8 cellular contexts compared by ENCODE assay signal in genomic region chr11:64230985-64231365, GRCh38. TPM values are rescaled to one million over a fixed set of nuclear protein-coding genes. Genes with fewer than 3 reads are reported as not detected.
DNase-seq lines count a peak whose midpoint lies in the region; ATAC-seq, FAIRE-seq and TF ChIP-seq lines count a peak whose summit lies in the region.

No MANE protein-coding gene starts in this region.

- no peaks in the 10 kb centered on the region for H3K9me3 Mint-ChIP-seq in naive thymus-derived CD4-positive, alpha-beta T cell

- peak overlapping the region; percentile 88 to 96 (median 90) for H3K4me3 Mint-ChIP-seq in naive thymus-derived CD4-positive, alpha-beta T cell

- peak overlapping the region; percentile 34 to 89 (median 84); a peak in 21 of 22 replicates for H3K27ac ChIP-seq in BLaER1 treated with 17β-estradiol and CSF1 and Interleukin-3, amounts not matched to agents 10 nM and 100 nM
- H3K27ac ChIP-seq in naive thymus-derived CD4-positive, alpha-beta T cell (ENCODE audit: low read depth, low read length): peak overlapping the region; percentile 83

- peak overlapping the region; percentile 65 to 79 (median 70) for H3K4me3 ChIP-seq in BLaER1 treated with 17β-estradiol and CSF1 and Interleukin-3, amounts not matched to agents 10 nM and 100 nM
- peak overlapping the region; percentile 86 for H3K4me3 ChIP-seq in bronchial epithelial cell (ENCODE audit: low read depth, low read length)
- H3K4me3 ChIP-seq in naive thymus-derived CD4-positive, alpha-beta T cell (ENCODE audit: low read length): peak overlapping the region; percentile 79

- peaks cover 0 to 1% (median 0%) of the 10 kb centered on the region in 5 donors for H3K36me3 Mint-ChIP-seq in naive thymus-derived CD4-positive, alpha-beta T cell

- DNase-seq in M059J (ENCODE audit: low read depth) (peak; percentile 41), bronchial epithelial cell (ENCODE audit: low read depth) (no peak), COLO829 (ENCODE audit: low spot score) (no peak), activated gamma-delta T cell (lab: John Stamatoyannopoulos, UW) (no peak)
- DNase-seq in naive thymus-derived CD4-positive, alpha-beta T cell: no peak
- no peak for DNase-seq in stimulated activated CD4-positive, alpha-beta T cell treated with anti-CD3 and anti-CD28 coated beads, Interleukin-4, amount 100 ng/mL, for 4 hours
- DNase-seq in stimulated activated CD4-positive, alpha-beta T cell treated with anti-CD3 and anti-CD28 coated beads, Interleukin-4, amount 100 ng/mL, for 1 hour: no peak

- ATAC-seq in naive thymus-derived CD4-positive, alpha-beta T cell: no peak

- POLR2A ChIA-PET in naive thymus-derived CD4-positive, alpha-beta T cell (lab: Charles Lee): interaction anchor here (0.6 to 8.3 kb wide), 8 partner anchors 9 to 1440 kb away, joined by 3 to 94 read pairs (median 5); partner anchors contain the start of genes FERMT3 and FKBP2

- no peak for FAIRE-seq in bronchial epithelial cell (lab: Jason Lieb, UNC)

- peak overlapping the region; percentile 76 to 89 (median 82) for H3K9ac ChIP-seq in BLaER1 treated with 17β-estradiol and CSF1 and Interleukin-3, amounts not matched to agents 10 nM and 100 nM

- peaks cover 0 to 10% (median 3%) of the 10 kb centered on the region in 11 experiments; a peak in 7 of 22 replicates for H3K36me3 ChIP-seq in BLaER1 treated with 17β-estradiol and CSF1 and Interleukin-3, amounts not matched to agents 10 nM and 100 nM
- no peaks in the 10 kb centered on the region for H3K36me3 ChIP-seq in bronchial epithelial cell (ENCODE audit: control insufficient read depth, insufficient read depth, low read length)
- H3K36me3 ChIP-seq in naive thymus-derived CD4-positive, alpha-beta T cell (ENCODE audit: control insufficient read depth in 2 of 3, insufficient read depth in 3 of 3, low read length in 3 of 3): no peaks in the 10 kb centered on the region

- peaks cover 0 to 37% (median 8%) of the 10 kb centered on the region in 11 experiments; a peak in 10 of 22 replicates for H4K20me1 ChIP-seq in BLaER1 treated with 17β-estradiol and CSF1 and Interleukin-3, amounts not matched to agents 10 nM and 100 nM

- H3K4me1 Mint-ChIP-seq in naive thymus-derived CD4-positive, alpha-beta T cell: peaks cover 28 to 74% (median 55%) of the 10 kb centered on the region in 7 donors

- intact Hi-C loops in naive thymus-derived CD4-positive, alpha-beta T cell (cut with micrococcal nuclease): loop anchor here (1.0 kb wide), 8 partner anchors 10 to 74 kb away; partner anchors contain the start of genes FKBP2 (in 2 of the 2), ESRRA (in 1 of the 2) and GPR137 (in 1 of the 2)

- peaks cover 75 to 88% (median 83%) of the 10 kb centered on the region in 10 experiments for H3K4me1 ChIP-seq in BLaER1 treated with 17β-estradiol and CSF1 and Interleukin-3, amounts not matched to agents 10 nM and 100 nM
- peaks cover 32 to 43% of the 10 kb centered on the region in 2 donors for H3K4me1 ChIP-seq in naive thymus-derived CD4-positive, alpha-beta T cell (ENCODE audit: control insufficient read depth in 2 of 2, insufficient read depth in 2 of 2, low read length in 2 of 2)

- peak overlapping the region; percentile 69 to 96 (median 92) for H3K27ac Mint-ChIP-seq in naive thymus-derived CD4-positive, alpha-beta T cell

- peak overlapping the region; percentile 94 to 100 (median 99) for H3K4me2 ChIP-seq in BLaER1 treated with 17β-estradiol and CSF1 and Interleukin-3, amounts not matched to agents 10 nM and 100 nM

- H3K27me3 ChIP-seq in BLaER1 treated with 17β-estradiol and CSF1 and Interleukin-3, amounts not matched to agents 10 nM and 100 nM: no peaks in the 10 kb centered on the region
- no peaks in the 10 kb centered on the region for H3K27me3 ChIP-seq in bronchial epithelial cell (ENCODE audit: control insufficient read depth, insufficient read depth, low read length)
- no peaks in the 10 kb centered on the region for H3K27me3 ChIP-seq in naive thymus-derived CD4-positive, alpha-beta T cell (ENCODE audit: control insufficient read depth in 2 of 2, insufficient read depth in 2 of 2, low read length in 2 of 2)

- no peaks in the 10 kb centered on the region for H3K9me3 ChIP-seq in BLaER1 treated with 17β-estradiol and CSF1 and Interleukin-3, amounts not matched to agents 10 nM and 100 nM (replicated peaks in 1 of 11)
- H3K9me3 ChIP-seq in naive thymus-derived CD4-positive, alpha-beta T cell (ENCODE audit: control insufficient read depth in 2 of 3, low read length in 3 of 3): no peaks in the 10 kb centered on the region

- H3K27me3 Mint-ChIP-seq in naive thymus-derived CD4-positive, alpha-beta T cell: no peaks in the 10 kb centered on the region

- CTCF ChIA-PET in naive thymus-derived CD4-positive, alpha-beta T cell (lab: Charles Lee): no interaction called here

- no peak for TF ChIP-seq CTCF in bronchial epithelial cell (IDR thresholded peaks at IDR 0.05; ENCODE audit: insufficient read depth, low read length, severe bottlenecking)

RNA-seq across cellular contexts. Expression of gene DNAJC4, which starts 0.6 kb away (rescaled TPM):
- 20.6 and 23.7 TPM in 2 replicates for total RNA-seq in M059J (2014; rRNA removed; shearing (Covaris generic))
- 3.4 and 10.1 TPM in 2 replicates for total RNA-seq in bronchial epithelial cell
- 10 to 100 TPM; 39.3 to 61.7 (median 47.4) TPM for total RNA-seq in naive thymus-derived CD4-positive, alpha-beta T cell
- 10 to 100 TPM; 24.3 to 26.7 TPM for polyA plus RNA-seq in naive thymus-derived CD4-positive, alpha-beta T cell

RNA-seq across cellular contexts. Expression of gene VEGFB, which starts 3.4 kb away (rescaled TPM):
- total RNA-seq in M059J (2014; rRNA removed; shearing (Covaris generic)): 29.8 and 36.1 TPM in 2 replicates
- total RNA-seq in bronchial epithelial cell: 6.7 and 12.4 TPM in 2 replicates
- total RNA-seq in naive thymus-derived CD4-positive, alpha-beta T cell: 10 to 100 TPM; 30.6 to 99.5 (median 88.0) TPM
- 10 to 100 TPM; 12.9 to 15.3 TPM for polyA plus RNA-seq in naive thymus-derived CD4-positive, alpha-beta T cell

RNA-seq across cellular contexts. Expression of gene NUDT22, which starts 4.9 kb away (rescaled TPM):
- 74.7 and 79.3 TPM in 2 replicates for total RNA-seq in M059J (2014; rRNA removed; shearing (Covaris generic))
- total RNA-seq in bronchial epithelial cell: 57.9 and 75.0 TPM in 2 replicates
- 10 to 100 TPM; 47.8 to 94.0 (median 78.3) TPM for total RNA-seq in naive thymus-derived CD4-positive, alpha-beta T cell
- polyA plus RNA-seq in naive thymus-derived CD4-positive, alpha-beta T cell: 10 to 100 TPM; 40.7 to 51.2 TPM

RNA-seq across cellular contexts. Expression of gene TRPT1, which starts 5.0 kb away (rescaled TPM):
- total RNA-seq in M059J (2014; rRNA removed; shearing (Covaris generic)): 55.9 and 59.8 TPM in 2 replicates
- total RNA-seq in bronchial epithelial cell: 17.9 and 24.5 TPM in 2 replicates
- total RNA-seq in naive thymus-derived CD4-positive, alpha-beta T cell: 10 to 100 TPM; 24.0 to 53.0 (median 27.2) TPM
- 10 to 100 TPM; 50.0 to 53.7 TPM for polyA plus RNA-seq in naive thymus-derived CD4-positive, alpha-beta T cell

RNA-seq across cellular contexts. Expression of gene FKBP2, which starts 9.9 kb away (rescaled TPM):
- total RNA-seq in M059J (2014; rRNA removed; shearing (Covaris generic)): 100 and 104 TPM in 2 replicates
- 45.0 and 91.1 TPM in 2 replicates for total RNA-seq in bronchial epithelial cell
- total RNA-seq in naive thymus-derived CD4-positive, alpha-beta T cell: 10 to 100 TPM; 20.3 to 46.6 (median 33.5) TPM
- polyA plus RNA-seq in naive thymus-derived CD4-positive, alpha-beta T cell: 10 to 100 TPM; 61.8 to 81.4 TPM
